In genomic region chr10:124717911-124718734, GRCh38 we compare ENCODE assay signal across 8 cellular contexts. TPM values are rescaled to one million over a fixed set of nuclear protein-coding genes. Genes with fewer than 3 reads are reported as not detected.
DNase-seq lines count a peak whose midpoint lies in the region; ATAC-seq, FAIRE-seq and TF ChIP-seq lines count a peak whose summit lies in the region.

No MANE protein-coding gene starts in this region.

- peak; percentile 46 for ATAC-seq in HG02852 (IDR thresholded peaks at IDR 0.05; ENCODE audit: unreplicated experiment)

- H3K4me3 ChIP-seq in left ventricle myocardium inferior = no peak overlapping the region
- H3K4me3 ChIP-seq in BE2C (ENCODE audit: low read depth, low read length) = no peak overlapping the region

- no peaks in the 10 kb centered on the region for H3K9me3 ChIP-seq in left ventricle myocardium inferior (replicated peaks)
- no peaks in the 10 kb centered on the region for H3K9me3 ChIP-seq in BE2C

- peak; percentile 84 for FAIRE-seq in GM18507 (lab: Jason Lieb, UNC)

- DNase-seq in GM18507 (ENCODE audit: extremely low spot score, insufficient read length, low read depth) (no peak), NOMO-1 treated with dmso at 0.1 percent for 144 hours (lab: John Stamatoyannopoulos, UW; ENCODE audit: unreplicated experiment) (peak; percentile 93), left ventricle myocardium inferior (no peak), BE2C (no peak), HPDE6-E6E7 (ENCODE audit: extremely low spot score) (no peak)
- DNase-seq in activated T-cell treated with anti-CD3 and anti-CD28 coated beads, Interleukin-2, amount 50 U/mL, for 48 hours = peak; percentile 83 to 85
- peak; percentile 85 for DNase-seq in stimulated activated CD4-positive, alpha-beta T cell treated with anti-CD3 and anti-CD28 coated beads, Interleukin-4, amount 100 ng/mL, for 24 hours

- H3K27me3 ChIP-seq in left ventricle myocardium inferior (ENCODE audit: low read depth) = no peaks in the 10 kb centered on the region
- no peaks in the 10 kb centered on the region for H3K27me3 ChIP-seq in BE2C

- H3K4me1 ChIP-seq in left ventricle myocardium inferior (peaks cover 100% of the 10 kb centered on the region), BE2C (peaks cover 10% of the 10 kb centered on the region)

- no peak for TF ChIP-seq CTCF in left ventricle myocardium inferior (IDR thresholded peaks at IDR 0.05; ENCODE audit: borderline replicate concordance)
- TF ChIP-seq CTCF in BE2C (IDR thresholded peaks at IDR 0.05; ENCODE audit: low read depth, low read length) = no peak

- peak overlapping the region; percentile 91 for H3K27ac ChIP-seq in left ventricle myocardium inferior (replicated peaks)

- intact Hi-C loops in left ventricle myocardium inferior (cut with micrococcal nuclease) = no loop called here

- H3K36me3 ChIP-seq in left ventricle myocardium inferior (no peaks in the 10 kb centered on the region), BE2C (peaks cover 3% of the 10 kb centered on the region; the same call in 1 of the 2 replicates)

RNA-seq across cellular contexts. Expression of gene FAM53B, which starts 26.1 kb away (rescaled TPM):
- total RNA-seq in left ventricle myocardium inferior = 53.4 TPM
- 22.9 TPM for polyA plus RNA-seq in BE2C (2012; ENCODE audit: insufficient read depth, insufficient read length, low read depth)

Comparison
In these comparisons a context has a peak if more than half of its experiments do, and no peak if none do; other contexts are left out.
1. DNase-seq: peak in NOMO-1 treated with dmso at 0.1 percent for 144 hours (single experiment), activated T-cell treated with anti-CD3 and anti-CD28 coated beads, Interleukin-2, amount 50 U/mL, for 48 hours (2 of 2) and stimulated activated CD4-positive, alpha-beta T cell treated with anti-CD3 and anti-CD28 coated beads, Interleukin-4, amount 100 ng/mL, for 24 hours (single experiment); none in GM18507 (single experiment), left ventricle myocardium inferior (single experiment), BE2C (single experiment) and HPDE6-E6E7 (single experiment).